ENCODE assay signal across 26 cellular contexts in genomic region chr11:45436966-45437365, GRCh38.
DNase-seq lines count a peak whose midpoint lies in the region; ATAC-seq, FAIRE-seq and TF ChIP-seq lines count a peak whose summit lies in the region.
"Had no signal": no experiment of that assay in that cellular context is flagged by ENCODE, and none has a peak within 500 bp of the region (broad histone marks: within the 10 kb centered on the region; RNA-seq: fewer than 3 reads in every experiment).

No MANE protein-coding gene starts in this region.

- H3K4me1 ChIP-seq in right cardiac atrium (ENCODE audit: control insufficient read depth, insufficient read depth, low read length), result no peaks in the 10 kb centered on the region
- no peaks in the 10 kb centered on the region for H3K4me1 ChIP-seq in esophagus squamous epithelium
- H3K4me1 ChIP-seq: BE2C, BLaER1 had no signal

- TF ChIP-seq CTCF in bronchial epithelial cell (IDR thresholded peaks at IDR 0.05; ENCODE audit: insufficient read depth, low read length, severe bottlenecking) (no peak), epithelial cell of esophagus (IDR thresholded peaks at IDR 0.05; ENCODE audit: insufficient read depth, low read depth, low read length, missing control alignments) (no peak), esophagus squamous epithelium (IDR thresholded peaks at IDR 0.05) (no peak)

- no peak for TF ChIP-seq POLR2A in esophagus squamous epithelium (IDR thresholded peaks at IDR 0.05)

- H3K4me3 ChIP-seq in bronchial epithelial cell (ENCODE audit: low read depth, low read length) (no peak overlapping the region), epithelial cell of esophagus (ENCODE audit: low read length) (no peak overlapping the region), right cardiac atrium (ENCODE audit: low read length) (no peak overlapping the region), esophagus squamous epithelium (no peak overlapping the region)
- H3K4me3 ChIP-seq: BLaER1 had no signal

- H3K36me3 ChIP-seq in bronchial epithelial cell (ENCODE audit: control insufficient read depth, insufficient read depth, low read length) (no peaks in the 10 kb centered on the region), esophagus squamous epithelium (no peaks in the 10 kb centered on the region)
- H3K36me3 ChIP-seq: BE2C, BLaER1 had no signal

- H3K9me3 ChIP-seq in right cardiac atrium (ENCODE audit: control insufficient read depth, low read length), result no peaks in the 10 kb centered on the region
- peaks cover 0 to 5% (median 0%) of the 10 kb centered on the region in 3 donors for H3K9me3 ChIP-seq in esophagus squamous epithelium
- H3K9me3 ChIP-seq: BE2C had no signal

- no peak for ATAC-seq in HG03045 (IDR thresholded peaks at IDR 0.05; ENCODE audit: unreplicated experiment)
- ATAC-seq in right cardiac atrium, result no peak

- intact Hi-C loops in cardiac septum (cut with DNase I), result no loop called here
- intact Hi-C loops in right cardiac atrium (cut with DNase I), result no loop called here
- intact Hi-C loops in esophagus squamous epithelium (cut with DNase I), result no loop called here

- no peaks in the 10 kb centered on the region for H3K27me3 ChIP-seq in bronchial epithelial cell (ENCODE audit: control insufficient read depth, insufficient read depth, low read length)
- H3K27me3 ChIP-seq in right cardiac atrium (ENCODE audit: control insufficient read depth, insufficient read depth), result no peaks in the 10 kb centered on the region
- peaks cover 0 to 36% (median 0%) of the 10 kb centered on the region in 4 donors for H3K27me3 ChIP-seq in esophagus squamous epithelium
- H3K27me3 ChIP-seq: BE2C, BLaER1 had no signal

- 89% methylated on average over 1 of the region's 1 CpG for WGBS in right cardiac atrium
- WGBS in esophagus squamous epithelium, 2 donors, result 0 to 29% methylated on average over 1 of the region's 1 CpG

- H3K27ac ChIP-seq in right cardiac atrium (ENCODE audit: low read length) (no peak overlapping the region), esophagus squamous epithelium (no peak overlapping the region)
- H3K27ac ChIP-seq: BLaER1 had no signal

- DNase-seq in bronchial epithelial cell (ENCODE audit: low read depth) (peak; percentile 13), cerebellum (ENCODE audit: low spot score) (peak; percentile 43), epithelial cell of esophagus (ENCODE audit: low read depth) (peak; percentile 6), cardiac septum (ENCODE audit: low spot score) (no peak), right cardiac atrium (no peak), esophagus squamous epithelium (lab: John Stamatoyannopoulos, UW) (no peak)
- DNase-seq: 8988T; ACHN; BE2C; CD4-positive, alpha-beta memory T cell; CD4-positive, CD25-positive, alpha-beta regulatory T cell; CD8-positive, alpha-beta memory T cell; COR-L47; DMS 273 treated with DMSO at 0.1 percent for 48 hours; DMS153; DMS53; DMS79; DND-41; EL; GF-D8 had no signal

- no peak for FAIRE-seq in bronchial epithelial cell (lab: Jason Lieb, UNC)
- FAIRE-seq: A204.1, G401.6, GM12891, GM19239 had no signal

Comparison
In these comparisons a context has a peak if more than half of its experiments do, and no peak if none do; other contexts are left out.
1. DNase-seq: peak in bronchial epithelial cell (single experiment), cerebellum (single experiment) and epithelial cell of esophagus (single experiment); none in cardiac septum (single experiment), right cardiac atrium (0 of 3) and esophagus squamous epithelium (single experiment).